Comparison of ENCODE assay signal across 22 cellular contexts in the genomic region with DNA sequence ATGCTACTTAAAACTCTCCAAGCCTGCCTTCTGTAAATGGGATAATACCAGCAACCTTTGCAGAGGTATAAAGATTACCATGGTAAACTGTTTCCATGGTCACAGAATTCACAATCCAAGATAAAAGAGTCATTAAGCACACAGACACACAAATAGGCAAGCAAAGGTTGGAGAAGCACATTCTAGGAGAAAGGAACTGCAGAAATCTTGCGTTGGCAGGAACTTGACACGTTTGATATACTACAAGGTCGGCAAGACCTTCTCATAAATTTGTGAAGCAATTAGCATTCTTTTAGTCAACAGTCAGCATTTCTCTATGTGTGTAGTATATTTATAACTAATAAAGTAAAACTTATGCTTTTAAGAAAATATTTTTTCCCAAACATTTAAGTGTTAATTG. TPM values are rescaled to one million over a fixed set of nuclear protein-coding genes. Genes with fewer than 3 reads are reported as not detected.
A peak's percentile ranks its signal among the peaks of the same experiment; 100 is the strongest.
DNase-seq lines count a peak whose midpoint lies in the region; ATAC-seq and TF ChIP-seq lines count a peak whose summit lies in the region.
"Had no signal": no experiment of that assay in that cellular context is flagged by ENCODE, and none has a peak within 500 bp of the region (broad histone marks: within the 10 kb centered on the region; RNA-seq: fewer than 3 reads in every experiment).

No MANE protein-coding gene starts in this region.

- no peak for TF ChIP-seq CTCF in fibroblast of villous mesenchyme (IDR thresholded peaks at IDR 0.05; ENCODE audit: insufficient read depth, low read depth, low read length)
- TF ChIP-seq CTCF in progenitor cell of endocrine pancreas (IDR thresholded peaks at IDR 0.05; ENCODE audit: unreplicated experiment) = no peak
- TF ChIP-seq CTCF in glutamatergic neuron (IDR thresholded peaks at IDR 0.05; ENCODE audit: partially characterized antibody, unreplicated experiment) = no peak

- H3K4me1 Mint-ChIP-seq in progenitor cell of endocrine pancreas (ENCODE audit: low read depth) (peaks cover 39% of the 10 kb centered on the region), glutamatergic neuron (ENCODE audit: low read depth, unreplicated experiment) (peaks cover 1% of the 10 kb centered on the region)

- H3K27me3 Mint-ChIP-seq in progenitor cell of endocrine pancreas = no peaks in the 10 kb centered on the region
- peaks cover under 1% of the 10 kb centered on the region for H3K27me3 Mint-ChIP-seq in glutamatergic neuron (ENCODE audit: unreplicated experiment)

- H3K4me3 ChIP-seq in fibroblast of villous mesenchyme (ENCODE audit: low read depth, low read length) = no peak overlapping the region
- H3K4me3 ChIP-seq: BLaER1 treated with 17β-estradiol and CSF1 and Interleukin-3, amounts not matched to agents 10 nM and 100 nM; coronary artery; left lung; psoas muscle; spleen; testis had no signal

- ATAC-seq in HG03108 (IDR thresholded peaks at IDR 0.05; ENCODE audit: unreplicated experiment) = no peak
- ATAC-seq: left lung, psoas muscle had no signal

- H3K36me3 Mint-ChIP-seq in progenitor cell of endocrine pancreas (ENCODE audit: insufficient read depth) (no peaks in the 10 kb centered on the region), glutamatergic neuron (ENCODE audit: unreplicated experiment) (no peaks in the 10 kb centered on the region)
- H3K36me3 Mint-ChIP-seq: activated naive CD4-positive, alpha-beta T cell treated with anti-CD3 and anti-CD28 coated beads, Interleukin-2, amount 10 ng/mL, durations not matched to agents 7 days and 5 days had no signal

- H3K9me3 Mint-ChIP-seq in progenitor cell of endocrine pancreas (ENCODE audit: low read depth) = no peaks in the 10 kb centered on the region
- peaks cover 4% of the 10 kb centered on the region for H3K9me3 Mint-ChIP-seq in glutamatergic neuron (ENCODE audit: unreplicated experiment)
- H3K9me3 Mint-ChIP-seq: activated naive CD4-positive, alpha-beta T cell treated with anti-CD3 and anti-CD28 coated beads, Interleukin-2, amount 10 ng/mL, durations not matched to agents 7 days and 5 days had no signal

- DNase-seq in HEK293T (ENCODE audit: extremely low spot score) (no peak), NCI-H748 treated with DMSO at 0.1 percent for 48 hours (lab: John Stamatoyannopoulos, UW) (peak; percentile 1), fibroblast of villous mesenchyme (ENCODE audit: low read depth) (peak; percentile 75), progenitor cell of endocrine pancreas (ENCODE audit: low spot score, unreplicated experiment) (no peak), NCI-H1048 (lab: John Stamatoyannopoulos, UW) (no peak), glutamatergic neuron (no peak)
- no peak for DNase-seq in activated effector memory CD4-positive, alpha-beta T cell treated with Interleukin-2 at 50 U/mL for 16 hours
- DNase-seq: activated naive CD4-positive, alpha-beta T cell treated with anti-CD3 and anti-CD28 coated beads, Interleukin-2, amount 10 ng/mL, durations not matched to agents 7 days and 5 days; DMS 273 treated with DMSO at 0.1 percent for 48 hours; left lung; NCI-H187; NCI-H510A treated with DMSO at 0.1 percent for 48 hours; psoas muscle; SHP77; spleen; T-helper 1 cell; testis had no signal

- POLR2A ChIA-PET in HEK293T (lab: Yijun Ruan, JAX) = no interaction called here

- H3K27ac Mint-ChIP-seq in progenitor cell of endocrine pancreas (peak overlapping the region; percentile 70), glutamatergic neuron (ENCODE audit: unreplicated experiment) (no peak overlapping the region)
- H3K27ac Mint-ChIP-seq: activated naive CD4-positive, alpha-beta T cell treated with anti-CD3 and anti-CD28 coated beads, Interleukin-2, amount 10 ng/mL, durations not matched to agents 7 days and 5 days had no signal

- H3K4me3 Mint-ChIP-seq in progenitor cell of endocrine pancreas (ENCODE audit: low read depth) (no peak overlapping the region), glutamatergic neuron (ENCODE audit: unreplicated experiment) (no peak overlapping the region)
- H3K4me3 Mint-ChIP-seq: activated naive CD4-positive, alpha-beta T cell treated with anti-CD3 and anti-CD28 coated beads, Interleukin-2, amount 10 ng/mL, durations not matched to agents 7 days and 5 days had no signal

- CTCF ChIA-PET in HEK293T (lab: Yijun Ruan, JAX) = no interaction called here

TF ChIP-seq in HEK293T, 16 proteins besides CTCF, POLR2A, EP300 and RAD21:
- TF ChIP-seq, protein P1, sequence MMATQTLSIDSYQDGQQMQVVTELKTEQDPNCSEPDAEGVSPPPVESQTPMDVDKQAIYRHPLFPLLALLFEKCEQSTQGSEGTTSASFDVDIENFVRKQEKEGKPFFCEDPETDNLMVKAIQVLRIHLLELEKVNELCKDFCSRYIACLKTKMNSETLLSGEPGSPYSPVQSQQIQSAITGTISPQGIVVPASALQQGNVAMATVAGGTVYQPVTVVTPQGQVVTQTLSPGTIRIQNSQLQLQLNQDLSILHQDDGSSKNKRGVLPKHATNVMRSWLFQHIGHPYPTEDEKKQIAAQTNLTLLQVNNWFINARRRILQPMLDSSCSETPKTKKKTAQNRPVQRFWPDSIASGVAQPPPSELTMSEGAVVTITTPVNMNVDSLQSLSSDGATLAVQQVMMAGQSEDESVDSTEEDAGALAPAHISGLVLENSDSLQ (IDR thresholded peaks at IDR 0.05) = 0 out of 2 replicates have a peak, but pooled peaks have one; percentile 17
- no peak for TF ChIP-seq SUZ12 (IDR thresholded peaks at IDR 0.05)

RNA-seq across cellular contexts. Expression of gene CHRNA9, which starts 12.3 kb away (rescaled TPM):
- total RNA-seq in fibroblast of villous mesenchyme (under 0.01 TPM in 1 of 2 replicates, not detected in the other), progenitor cell of endocrine pancreas (0.22 and 0.43 TPM in 2 replicates), glutamatergic neuron (ENCODE audit: unreplicated experiment) (not detected)
- total RNA-seq: frontal cortex, left lung, OCI-LY7, psoas muscle, spleen had no signal

Comparison
In these comparisons a context has a peak if more than half of its experiments do, and no peak if none do; other contexts are left out.
1. DNase-seq: peak in NCI-H748 treated with DMSO at 0.1 percent for 48 hours (single experiment) and fibroblast of villous mesenchyme (single experiment); none in HEK293T (single experiment), progenitor cell of endocrine pancreas (single experiment), activated effector memory CD4-positive, alpha-beta T cell treated with Interleukin-2 at 50 U/mL for 16 hours (single experiment), NCI-H1048 (single experiment) and glutamatergic neuron (single experiment).